Comparison of ENCODE assay signal across 10 cellular contexts in the genomic region with DNA sequence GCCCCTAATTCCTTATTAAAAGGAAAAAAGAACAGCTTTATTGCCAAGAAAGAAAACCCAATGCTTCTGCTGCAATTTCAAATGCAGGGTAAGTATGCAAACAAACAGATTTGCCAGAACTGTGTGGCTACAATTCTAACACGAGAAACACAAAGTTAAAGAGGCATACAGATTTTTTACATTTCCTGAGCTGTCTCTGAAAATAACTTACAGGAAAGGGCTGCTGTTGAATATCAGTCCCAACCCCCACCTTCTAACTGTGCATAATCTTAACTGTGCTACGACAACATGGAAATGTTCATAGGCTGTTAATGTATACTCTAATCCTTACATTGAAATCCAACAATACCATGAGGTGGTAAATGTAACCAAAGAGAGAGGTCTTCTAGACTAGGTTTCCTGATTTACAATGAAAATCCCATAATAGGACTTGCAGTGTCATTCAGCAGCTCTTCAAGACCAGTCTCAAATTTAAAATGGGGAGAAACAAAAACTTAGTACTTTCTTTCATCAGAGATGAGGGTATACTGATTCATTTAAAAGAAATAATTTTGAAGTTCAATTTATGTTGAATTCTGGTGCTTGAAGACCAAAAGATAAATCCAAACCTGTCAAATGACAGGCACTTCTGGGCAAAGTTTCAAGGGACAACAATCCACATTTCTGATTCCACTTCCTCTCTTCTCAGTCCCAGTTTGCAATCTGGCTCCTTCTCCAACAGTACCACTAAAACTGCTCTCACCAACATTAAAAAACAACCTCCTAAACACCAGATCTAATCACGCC. TPM values are rescaled to one million over a fixed set of nuclear protein-coding genes. Genes with fewer than 3 reads are reported as not detected.
A peak's percentile ranks its signal among the peaks of the same experiment; 100 is the strongest.
DNase-seq lines count a peak whose midpoint lies in the region; ATAC-seq and TF ChIP-seq lines count a peak whose summit lies in the region.
"Had no signal": no experiment of that assay in that cellular context is flagged by ENCODE, and none has a peak within 500 bp of the region (broad histone marks: within the 10 kb centered on the region; RNA-seq: fewer than 3 reads in every experiment).

No MANE protein-coding gene starts in this region.

- BruUV-seq in OCI-LY7 (replicated peaks; lab: Mats Ljungman, UMichigan): no TSS peak

- POLR2A ChIA-PET in OCI-LY7 (lab: Charles Lee): interaction anchor here (0.5 to 5.9 kb wide), 6 partner anchors 8 to 1255 kb away, joined by 3 to 44 read pairs (median 4); a partner anchor contains a TSS

- peak; percentile 31 for DNase-seq in ELR (ENCODE audit: low read depth)
- DNase-seq in OCI-LY7 (ENCODE audit: low spot score): no peak
- no peak for DNase-seq in esophagus squamous epithelium (lab: John Stamatoyannopoulos, UW)
- no peak for DNase-seq in sigmoid colon
- DNase-seq in MG63: no peak
- DNase-seq in stimulated activated CD4-positive, alpha-beta T cell treated with anti-CD3 and anti-CD28 coated beads, Interleukin-4, amount 100 ng/mL, for 24 hours: no peak
- DNase-seq: NCI-H1417 had no signal

- peak overlapping the region; percentile 34 for H2AFZ ChIP-seq in OCI-LY7 (ENCODE audit: low read length)

- no peaks in the 10 kb centered on the region for H4K20me1 ChIP-seq in OCI-LY7 (ENCODE audit: insufficient read depth, low read length)

- whole genome bisulfite sequencing in esophagus squamous epithelium, 2 donors: 41 to 54% methylated on average over 3 of the region's 3 CpGs
- 57 to 86% methylated on average over 3 of the region's 3 CpGs for WGBS in sigmoid colon, 2 donors

- no peak for TF ChIP-seq CTCF in OCI-LY7 (conservative IDR thresholded peaks at IDR 0.05; ENCODE audit: low read length)
- TF ChIP-seq CTCF in esophagus squamous epithelium (IDR thresholded peaks at IDR 0.05): no peak
- no peak for TF ChIP-seq CTCF in sigmoid colon (IDR thresholded peaks at IDR 0.05)

- intact Hi-C loops in OCI-LY7 (cut with micrococcal nuclease; ENCODE audit: unreplicated experiment): no loop called here
- intact Hi-C loops in esophagus squamous epithelium (cut with DNase I): no loop called here
- intact Hi-C loops in sigmoid colon (cut with DNase I): no loop called here

- no peak for TF ChIP-seq POLR2A in esophagus squamous epithelium (IDR thresholded peaks at IDR 0.05)
- TF ChIP-seq POLR2A in sigmoid colon (IDR thresholded peaks at IDR 0.05): no peak

- H3K4me3 ChIP-seq in OCI-LY7 (ENCODE audit: low read depth, low read length, poor library complexity, severe bottlenecking) (peak overlapping the region; percentile 36), esophagus squamous epithelium (no peak overlapping the region), sigmoid colon (no peak overlapping the region), MG63 (no peak overlapping the region)

- no peak for TF ChIP-seq EP300 in sigmoid colon (IDR thresholded peaks at IDR 0.05)

- H3K9me3 ChIP-seq in OCI-LY7 (ENCODE audit: low read length) (no peaks in the 10 kb centered on the region), esophagus squamous epithelium (no peaks in the 10 kb centered on the region), sigmoid colon (no peaks in the 10 kb centered on the region), MG63 (no peaks in the 10 kb centered on the region)

- H3K79me2 ChIP-seq in OCI-LY7 (ENCODE audit: insufficient read depth, low read depth, low read length): peaks cover 41% of the 10 kb centered on the region

- H3K27ac ChIP-seq in OCI-LY7 (ENCODE audit: low read depth, low read length, poor library complexity, severe bottlenecking): peak overlapping the region; percentile 47
- peak overlapping the region; percentile 76 to 88 (median 82) for H3K27ac ChIP-seq in esophagus squamous epithelium
- H3K27ac ChIP-seq in sigmoid colon: peak overlapping the region; percentile 73 to 82 (median 78)

- ATAC-seq in GM21619 (IDR thresholded peaks at IDR 0.05; ENCODE audit: unreplicated experiment) (no peak), HG03354 (IDR thresholded peaks at IDR 0.05; ENCODE audit: poor library complexity, severe bottlenecking, unreplicated experiment) (no peak)
- ATAC-seq: naive thymus-derived CD4-positive, alpha-beta T cell had no signal

- peak overlapping the region; percentile 73 for H3K4me2 ChIP-seq in OCI-LY7 (ENCODE audit: low read length)

- no peaks in the 10 kb centered on the region; the same call in 1 of the 2 replicates for H3K36me3 ChIP-seq in OCI-LY7 (ENCODE audit: insufficient read depth, low read length)
- no peaks in the 10 kb centered on the region for H3K36me3 ChIP-seq in esophagus squamous epithelium
- H3K36me3 ChIP-seq in sigmoid colon: no peaks in the 10 kb centered on the region
- H3K36me3 ChIP-seq in MG63: no peaks in the 10 kb centered on the region

- no peaks in the 10 kb centered on the region for H3K27me3 ChIP-seq in esophagus squamous epithelium
- H3K27me3 ChIP-seq in sigmoid colon: no peaks in the 10 kb centered on the region
- H3K27me3 ChIP-seq in MG63: no peaks in the 10 kb centered on the region; the same call in 1 of the 2 replicates

- CTCF ChIA-PET in OCI-LY7 (lab: Charles Lee; ENCODE audit: unreplicated experiment): interaction anchor here (0.7 kb wide), 1 partner anchor 14 kb away, joined by 3 read pairs; no protein-coding TSS in a partner anchor

- H3K4me1 ChIP-seq in OCI-LY7 (ENCODE audit: insufficient read depth, low read length, poor library complexity, severe bottlenecking) (peaks cover 73% of the 10 kb centered on the region), esophagus squamous epithelium (peaks cover 30 to 88% (median 56%) of the 10 kb centered on the region in 3 donors), sigmoid colon (peaks cover 0 to 70% (median 63%) of the 10 kb centered on the region in 4 donors)

- H3K9me2 ChIP-seq in OCI-LY7 (ENCODE audit: insufficient read depth, low read length): no peaks in the 10 kb centered on the region

RNA-seq across cellular contexts. Expression of a gene that starts 14.4 kb away (rescaled TPM):
- total RNA-seq in OCI-LY7 (2014; rRNA removed; shearing (Covaris generic)): 5.6 and 7.3 TPM in 2 replicates
- total RNA-seq in OCI-LY7 (2022): 7.8 and 11.2 TPM in 2 replicates
- 10 to 100 TPM; 10.0 to 19.1 (median 13.2) TPM for total RNA-seq in esophagus squamous epithelium
- 10 to 100 TPM; 40.2 to 56.6 (median 50.4) TPM for total RNA-seq in sigmoid colon
- polyA plus RNA-seq in sigmoid colon: 1 to 10 TPM; 4.2 to 6.2 (median 5.3) TPM
- 0.40 and 0.91 TPM in 2 replicates for total RNA-seq in MG63 (2014; rRNA removed; shearing (Covaris generic); ENCODE audit: low replicate concordance)

RNA-seq across cellular contexts. Expression of a gene that starts 14.7 kb away (rescaled TPM):
- total RNA-seq in OCI-LY7 (2014; rRNA removed; shearing (Covaris generic)): 52.5 and 57.7 TPM in 2 replicates
- total RNA-seq in OCI-LY7 (2022) (77.1 and 93.5 TPM in 2 replicates), esophagus squamous epithelium (10 to 100 TPM; 27.7 to 82.0 (median 45.3) TPM), sigmoid colon (100 to 1,000 TPM in 1 of 4 donors, 10 to 100 TPM in 3; 82.8 to 114 (median 90.5) TPM)
- 10 to 100 TPM; 19.9 to 32.3 (median 20.4) TPM for polyA plus RNA-seq in sigmoid colon
- total RNA-seq in MG63 (2014; rRNA removed; shearing (Covaris generic); ENCODE audit: low replicate concordance): 26.4 and 31.4 TPM in 2 replicates
